In genomic region chr1:185964946-185965345, GRCh38 we compare ENCODE assay signal across 30 cellular contexts.
DNase-seq lines count a peak whose midpoint lies in the region; ATAC-seq and TF ChIP-seq lines count a peak whose summit lies in the region.
"Had no signal": no experiment of that assay in that cellular context is flagged by ENCODE, and none has a peak within 500 bp of the region (broad histone marks: within the 10 kb centered on the region; RNA-seq: fewer than 3 reads in every experiment).

No MANE protein-coding gene starts in this region.

- H2AFZ ChIP-seq in SK-N-SH (ENCODE audit: low read depth), result no peak overlapping the region

- CTCF ChIA-PET in SK-N-SH (lab: Yijun Ruan, JAX), result no interaction called here

- POLR2A ChIA-PET in SK-N-SH (lab: Yijun Ruan, JAX), result no interaction called here

- H3K27me3 ChIP-seq in SK-N-SH (ENCODE audit: insufficient read depth) (peaks cover 11% of the 10 kb centered on the region; the same call in 1 of the 2 replicates), tibial artery (no peaks in the 10 kb centered on the region)
- H3K27me3 ChIP-seq: adrenal gland, breast epithelium, heart left ventricle, pancreas, upper lobe of left lung had no signal

- no peak overlapping the region for H3K9ac ChIP-seq in SK-N-SH

- DNase-seq in SK-N-SH, result no peak
- DNase-seq in astrocyte of the hippocampus (ENCODE audit: low read depth, low spot score), result peak; percentile 3
- DNase-seq in iris pigment epithelial cell (ENCODE audit: low read depth), result peak; percentile 12
- DNase-seq in tibial artery, result no peak
- DNase-seq in ACHN, result no peak
- DNase-seq: activated CD4-positive, alpha-beta T cell treated with anti-CD3 and anti-CD28 coated beads for 48 hours; activated naive CD4-positive, alpha-beta T cell treated with anti-CD3 and anti-CD28 coated beads, Interleukin-2, amount 10 ng/mL, durations not matched to agents 7 days and 5 days; adrenal gland; CD8-positive, alpha-beta T cell; DMS153; effector CD4-positive, alpha-beta T cell; heart left ventricle; kidney; naive thymus-derived CD8-positive, alpha-beta T cell; NCI-H1417; NCI-H2029; NCI-H526; pancreas; PC-3; upper lobe of left lung had no signal

- intact Hi-C loops in tibial artery (cut with DNase I; ENCODE audit: low total_unique reads), result no loop called here

- H3K4me1 ChIP-seq in SK-N-SH (ENCODE audit: control insufficient read depth in 1 of 2, insufficient read depth in 2 of 2, low read depth in 1 of 2, low read length in 1 of 2), result peaks cover 13 to 24% of the 10 kb centered on the region in 2 experiments; a peak in 3 of 4 replicates
- peaks cover 0 to 40% (median 0%) of the 10 kb centered on the region in 4 donors for H3K4me1 ChIP-seq in tibial artery
- H3K4me1 ChIP-seq: adrenal gland, breast epithelium, pancreas had no signal

- no peaks in the 10 kb centered on the region for H4K20me1 ChIP-seq in SK-N-SH (ENCODE audit: insufficient read depth)

- peaks cover 0 to 13% of the 10 kb centered on the region in 2 experiments for H3K36me3 ChIP-seq in SK-N-SH (replicated peaks in 1 of 2; ENCODE audit: control insufficient read depth in 1 of 2, insufficient read depth in 2 of 2, low read length in 1 of 2)
- no peaks in the 10 kb centered on the region for H3K36me3 ChIP-seq in tibial artery
- H3K36me3 ChIP-seq: adrenal gland, breast epithelium, heart left ventricle, pancreas, upper lobe of left lung had no signal

- H3K4me2 ChIP-seq in SK-N-SH, result no peak overlapping the region

- H3K27ac ChIP-seq in SK-N-SH (ENCODE audit: low read depth in 2 of 2, low read length in 1 of 2) (peak overlapping the region; percentile 4 to 68; a peak in 3 of 4 replicates), tibial artery (peak overlapping the region; percentile 4 to 32)
- H3K27ac ChIP-seq: 22Rv1, adrenal gland, epithelial cell of prostate, HL-60, pancreas, upper lobe of left lung, VCaP had no signal

- H3K9me2 ChIP-seq in SK-N-SH, result no peaks in the 10 kb centered on the region

- no peak for TF ChIP-seq CTCF in SK-N-SH (IDR thresholded peaks at IDR 0.05)
- TF ChIP-seq CTCF in tibial artery (IDR thresholded peaks at IDR 0.05), result no peak

- H3F3A ChIP-seq in SK-N-SH (replicated peaks; ENCODE audit: insufficient read depth), result no peaks in the 10 kb centered on the region

- H3K4me3 ChIP-seq in SK-N-SH (ENCODE audit: low read depth in 2 of 2, low read length in 1 of 2), result no peak overlapping the region
- no peak overlapping the region for H3K4me3 ChIP-seq in tibial artery
- H3K4me3 ChIP-seq: adrenal gland, breast epithelium, heart left ventricle, pancreas, upper lobe of left lung had no signal

- no peak for TF ChIP-seq RAD21 in SK-N-SH (IDR thresholded peaks at IDR 0.05; ENCODE audit: low read length)

- 4% methylated on average over 3 of the region's 3 CpGs for WGBS in SK-N-SH (ENCODE audit: low lambda C conversion rate)

- no peak for TF ChIP-seq EP300 in SK-N-SH (IDR thresholded peaks at IDR 0.05; ENCODE audit: borderline replicate concordance in 1 of 2, low read depth in 1 of 2, low read length in 1 of 2)

- in situ Hi-C loops in ACHN (cut with HindIII; ENCODE audit: low pct_ligation_motif_present, low pct_unique_long_range_greater_than_20kb, low sequenced_read_pairs), result no loop called here

- H3K9me3 ChIP-seq in SK-N-SH (no peaks in the 10 kb centered on the region), tibial artery (no peaks in the 10 kb centered on the region)
- H3K9me3 ChIP-seq: adrenal gland, breast epithelium, heart left ventricle, pancreas, upper lobe of left lung had no signal

- no peaks in the 10 kb centered on the region for H3K79me2 ChIP-seq in SK-N-SH (ENCODE audit: insufficient read depth)

- ATAC-seq in SK-N-SH treated with all-trans-retinoic acid at 6 μM for 48 hours (no peak), HG02571 (IDR thresholded peaks at IDR 0.05; ENCODE audit: unreplicated experiment) (no peak), HG02759 (IDR thresholded peaks at IDR 0.05; ENCODE audit: unreplicated experiment) (no peak)
- ATAC-seq: activated T-helper 17 cell treated with anti-CD3 and anti-CD28 coated beads, Interleukin-2, amount 50 U/mL, for 72 hours; CD8-positive, alpha-beta T cell; heart left ventricle; naive thymus-derived CD8-positive, alpha-beta T cell; pancreas; PC-3; stimulated activated memory B cell treated with anti-CD40 and anti-IgM and Interleukin-4, amounts not matched to agents 10 μg/mL and 1 μg/mL and 100 μg/mL, for 72 hours had no signal

TF ChIP-seq in SK-N-SH, 30 proteins besides CTCF, POLR2A, EP300 and RAD21:
- TF ChIP-seq NFIC (IDR thresholded peaks at IDR 0.05; ENCODE audit: borderline replicate concordance) (no peak), CHD2 (IDR thresholded peaks at IDR 0.05; ENCODE audit: low read length, partially characterized antibody) (no peak), FOXM1 (IDR thresholded peaks at IDR 0.05; ENCODE audit: low read depth) (no peak), JUND (IDR thresholded peaks at IDR 0.05) (no peak), IRF3 (IDR thresholded peaks at IDR 0.05; ENCODE audit: low read depth, low read length) (no peak), GABPA (IDR thresholded peaks at IDR 0.05; ENCODE audit: low read depth) (no peak)

TF ChIP-seq in SK-N-SH treated with all-trans-retinoic acid at 6 μM for 48 hours, 23 proteins besides CTCF, POLR2A, EP300 and RAD21:
- TF ChIP-seq RARB (CRISPR knock-in tag; IDR thresholded peaks at IDR 0.05) (no peak), ZNF8 (CRISPR knock-in tag; IDR thresholded peaks at IDR 0.05) (no peak), CSRNP3 (CRISPR knock-in tag; IDR thresholded peaks at IDR 0.05) (no peak), OSR1 (CRISPR knock-in tag; IDR thresholded peaks at IDR 0.05) (no peak), PPARA (CRISPR knock-in tag; IDR thresholded peaks at IDR 0.05; ENCODE audit: borderline replicate concordance) (no peak), BACH2 (CRISPR knock-in tag; IDR thresholded peaks at IDR 0.05; ENCODE audit: borderline replicate concordance) (no peak), ISL1 (CRISPR knock-in tag; IDR thresholded peaks at IDR 0.05) (no peak), POU6F1 (CRISPR knock-in tag; IDR thresholded peaks at IDR 0.05; ENCODE audit: borderline replicate concordance, low read depth) (no peak), ZNF565 (CRISPR knock-in tag; conservative IDR thresholded peaks at IDR 0.05; ENCODE audit: low read depth) (no peak), CREB5 (CRISPR knock-in tag; IDR thresholded peaks at IDR 0.05; ENCODE audit: low read depth) (no peak), TCF4 (CRISPR knock-in tag; IDR thresholded peaks at IDR 0.05; ENCODE audit: borderline replicate concordance) (no peak), TOX (CRISPR knock-in tag; IDR thresholded peaks at IDR 0.05; ENCODE audit: borderline replicate concordance) (no peak), GLIS3 (CRISPR knock-in tag; IDR thresholded peaks at IDR 0.05) (no peak), ZFP30 (CRISPR knock-in tag; IDR thresholded peaks at IDR 0.05) (no peak)

Comparison
In these comparisons a context has a peak if more than half of its experiments do, and no peak if none do; other contexts are left out.
1. DNase-seq: peak in astrocyte of the hippocampus (single experiment) and iris pigment epithelial cell (single experiment); none in SK-N-SH (single experiment), tibial artery (0 of 2) and ACHN (single experiment).